11 cellular contexts compared by ENCODE assay signal in genomic region chr11:62667460-62667859, GRCh38. TPM values are rescaled to one million over a fixed set of nuclear protein-coding genes. Genes with fewer than 3 reads are reported as not detected.
DNase-seq lines count a peak whose midpoint lies in the region; ATAC-seq and TF ChIP-seq lines count a peak whose summit lies in the region.
"Had no signal": no experiment of that assay in that cellular context is flagged by ENCODE, and none has a peak within 500 bp of the region (broad histone marks: within the 10 kb centered on the region; RNA-seq: fewer than 3 reads in every experiment).

No MANE protein-coding gene starts in this region.

- H3K27me3 Mint-ChIP-seq in HFFc6 (ENCODE audit: insufficient read depth) (peaks cover 10% of the 10 kb centered on the region), mesothelial cell of epicardium (ENCODE audit: low read depth) (no peaks in the 10 kb centered on the region)
- H3K27me3 Mint-ChIP-seq in activated CD8-positive, alpha-beta T cell treated with anti-CD3 and anti-CD28 coated beads, Interleukin-2, amount 10 ng/mL, durations not matched to agents 7 days and 5 days (ENCODE audit: low read depth): no peaks in the 10 kb centered on the region

- POLR2A ChIA-PET in activated CD8-positive, alpha-beta T cell treated with anti-CD3 and anti-CD28 coated beads, Interleukin-2, amount 10 ng/mL, durations not matched to agents 7 days and 5 days (lab: Charles Lee): interaction anchor here (1.0 to 6.1 kb wide), 13 partner anchors 9 to 188 kb away, joined by 3 to 76 read pairs (median 7); partner anchors contain the start of genes B3GAT3, GANAB, INTS5 and MTA2

- peak overlapping the region; percentile 96 for H3K27ac Mint-ChIP-seq in HFFc6
- H3K27ac Mint-ChIP-seq in activated CD8-positive, alpha-beta T cell treated with anti-CD3 and anti-CD28 coated beads, Interleukin-2, amount 10 ng/mL, durations not matched to agents 7 days and 5 days: peak overlapping the region; percentile 93
- peak overlapping the region; percentile 97 for H3K27ac Mint-ChIP-seq in mesothelial cell of epicardium

- TF ChIP-seq CTCF in C4-2B (conservative IDR thresholded peaks at IDR 0.05) (no peak), HFFc6 (IDR thresholded peaks at IDR 0.05) (no peak), mesothelial cell of epicardium (IDR thresholded peaks at IDR 0.05; ENCODE audit: unreplicated experiment) (no peak)

- peak overlapping the region; percentile 98 for H3K27ac ChIP-seq in C4-2B

- CTCF ChIA-PET in activated CD8-positive, alpha-beta T cell treated with anti-CD3 and anti-CD28 coated beads, Interleukin-2, amount 10 ng/mL, durations not matched to agents 7 days and 5 days (lab: Charles Lee): interaction anchor here (0.9 to 2.1 kb wide), 6 partner anchors 11 to 119 kb away, joined by 3 to 12 read pairs (median 3); partner anchors contain the start of genes MTA2 and TUT1

- ATAC-seq in activated CD8-positive, alpha-beta T cell treated with anti-CD3 and anti-CD28 coated beads, Interleukin-2, amount 10 ng/mL, durations not matched to agents 7 days and 5 days: no peak

- peaks cover 5% of the 10 kb centered on the region; the same call in 1 of the 2 replicates for H3K9me3 Mint-ChIP-seq in HFFc6
- no peaks in the 10 kb centered on the region for H3K9me3 Mint-ChIP-seq in activated CD8-positive, alpha-beta T cell treated with anti-CD3 and anti-CD28 coated beads, Interleukin-2, amount 10 ng/mL, durations not matched to agents 7 days and 5 days (ENCODE audit: insufficient read depth)
- no peaks in the 10 kb centered on the region for H3K9me3 Mint-ChIP-seq in mesothelial cell of epicardium

- peak overlapping the region; percentile 99 for H3K4me3 Mint-ChIP-seq in HFFc6
- H3K4me3 Mint-ChIP-seq in activated CD8-positive, alpha-beta T cell treated with anti-CD3 and anti-CD28 coated beads, Interleukin-2, amount 10 ng/mL, durations not matched to agents 7 days and 5 days: peak overlapping the region; percentile 98
- H3K4me3 Mint-ChIP-seq in mesothelial cell of epicardium: peak overlapping the region; percentile 96

- DNase-seq in HFFc6: no peak
- no peak for DNase-seq in activated CD8-positive, alpha-beta T cell treated with anti-CD3 and anti-CD28 coated beads, Interleukin-2, amount 10 ng/mL, durations not matched to agents 7 days and 5 days
- DNase-seq in mesothelial cell of epicardium (ENCODE audit: low spot score in 2 of 2, unreplicated experiment in 2 of 2): no peak
- no peak for DNase-seq in DMS153 treated with DMSO at 0.1 percent for 48 hours (lab: John Stamatoyannopoulos, UW; ENCODE audit: unreplicated experiment)
- no peak for DNase-seq in DMS153 (lab: John Stamatoyannopoulos, UW)
- DNase-seq in NCI-H446 treated with DMSO at 0.1 percent for 48 hours (lab: John Stamatoyannopoulos, UW): no peak
- no peak for DNase-seq in HK-2 (ENCODE audit: unreplicated experiment)
- DNase-seq: activated CD4-positive, alpha-beta T cell treated with anti-CD3 and anti-CD28 coated beads, Interleukin-2, amount 50 U/mL, for 48 hours; NCI-H1092; Peyer's patch had no signal

- H3K4me1 Mint-ChIP-seq in HFFc6 (ENCODE audit: low read depth) (peaks cover 43% of the 10 kb centered on the region), mesothelial cell of epicardium (peaks cover 32% of the 10 kb centered on the region)
- peaks cover 56% of the 10 kb centered on the region for H3K4me1 Mint-ChIP-seq in activated CD8-positive, alpha-beta T cell treated with anti-CD3 and anti-CD28 coated beads, Interleukin-2, amount 10 ng/mL, durations not matched to agents 7 days and 5 days (ENCODE audit: low read depth)

- H3K36me3 Mint-ChIP-seq in HFFc6 (ENCODE audit: low read depth) (peaks cover 39% of the 10 kb centered on the region), mesothelial cell of epicardium (peaks cover 5% of the 10 kb centered on the region)
- peaks cover 68% of the 10 kb centered on the region for H3K36me3 Mint-ChIP-seq in activated CD8-positive, alpha-beta T cell treated with anti-CD3 and anti-CD28 coated beads, Interleukin-2, amount 10 ng/mL, durations not matched to agents 7 days and 5 days (ENCODE audit: low read depth)

RNA-seq across cellular contexts. Expression of gene CSKMT, which starts 2.3 kb away (rescaled TPM):
- 10 to 100 TPM; 12.3 to 23.6 (median 17.2) TPM for total RNA-seq in HFFc6 (2021; fragmentation: NEBNext Ultra II Directional; extraction: Animal tissue kit (Norgen Biotek cat#: 25700))
- 10 to 100 TPM; 21.9 to 22.8 TPM for total RNA-seq in activated CD8-positive, alpha-beta T cell treated with anti-CD3 and anti-CD28 coated beads, Interleukin-2, amount 10 ng/mL, durations not matched to agents 7 days and 5 days
- 17.1 to 20.6 TPM (median 18.7 TPM) in 3 replicates for total RNA-seq in mesothelial cell of epicardium

RNA-seq across cellular contexts. Expression of gene C11orf98, which starts 2.5 kb away (rescaled TPM):
- 10 to 100 TPM; 56.1 to 74.6 (median 64.8) TPM for total RNA-seq in HFFc6 (2021; fragmentation: NEBNext Ultra II Directional; extraction: Animal tissue kit (Norgen Biotek cat#: 25700))
- total RNA-seq in activated CD8-positive, alpha-beta T cell treated with anti-CD3 and anti-CD28 coated beads, Interleukin-2, amount 10 ng/mL, durations not matched to agents 7 days and 5 days: 100 to 1,000 TPM; 131 to 133 TPM
- total RNA-seq in mesothelial cell of epicardium: 44.9 to 47.5 TPM (median 47.0 TPM) in 3 replicates

RNA-seq across cellular contexts. Expression of gene UQCC3, which starts 4.0 kb away (rescaled TPM):
- 10 to 100 TPM in 5 of 6 experiments, 1 to 10 TPM in 1; 9.8 to 14.2 (median 11.3) TPM for total RNA-seq in HFFc6 (2021; fragmentation: NEBNext Ultra II Directional; extraction: Animal tissue kit (Norgen Biotek cat#: 25700))
- total RNA-seq in activated CD8-positive, alpha-beta T cell treated with anti-CD3 and anti-CD28 coated beads, Interleukin-2, amount 10 ng/mL, durations not matched to agents 7 days and 5 days: 1 to 10 TPM; 7.5 TPM
- 7.3 to 8.4 TPM (median 8.0 TPM) in 3 replicates for total RNA-seq in mesothelial cell of epicardium

RNA-seq across cellular contexts. Expression of gene LBHD1, which starts 4.6 kb away (rescaled TPM):
- total RNA-seq in HFFc6 (2021; fragmentation: NEBNext Ultra II Directional; extraction: Animal tissue kit (Norgen Biotek cat#: 25700)): 1 to 10 TPM; 2.8 to 4.5 (median 3.7) TPM
- total RNA-seq in activated CD8-positive, alpha-beta T cell treated with anti-CD3 and anti-CD28 coated beads, Interleukin-2, amount 10 ng/mL, durations not matched to agents 7 days and 5 days: 10 to 100 TPM; 22.3 to 25.0 TPM
- total RNA-seq in mesothelial cell of epicardium: 8.3 to 11.6 TPM (median 9.8 TPM) in 3 replicates

RNA-seq across cellular contexts. Expression of gene UBXN1, which starts 11.4 kb away (rescaled TPM):
- total RNA-seq in HFFc6 (2021; fragmentation: NEBNext Ultra II Directional; extraction: Animal tissue kit (Norgen Biotek cat#: 25700)): 100 to 1,000 TPM in 3 of 6 experiments, 10 to 100 TPM in 3; 85.2 to 114 (median 96.5) TPM
- total RNA-seq in activated CD8-positive, alpha-beta T cell treated with anti-CD3 and anti-CD28 coated beads, Interleukin-2, amount 10 ng/mL, durations not matched to agents 7 days and 5 days: 100 to 1,000 TPM; 107 to 118 TPM
- 112 to 119 TPM (median 118 TPM) in 3 replicates for total RNA-seq in mesothelial cell of epicardium
